In the genomic region with DNA sequence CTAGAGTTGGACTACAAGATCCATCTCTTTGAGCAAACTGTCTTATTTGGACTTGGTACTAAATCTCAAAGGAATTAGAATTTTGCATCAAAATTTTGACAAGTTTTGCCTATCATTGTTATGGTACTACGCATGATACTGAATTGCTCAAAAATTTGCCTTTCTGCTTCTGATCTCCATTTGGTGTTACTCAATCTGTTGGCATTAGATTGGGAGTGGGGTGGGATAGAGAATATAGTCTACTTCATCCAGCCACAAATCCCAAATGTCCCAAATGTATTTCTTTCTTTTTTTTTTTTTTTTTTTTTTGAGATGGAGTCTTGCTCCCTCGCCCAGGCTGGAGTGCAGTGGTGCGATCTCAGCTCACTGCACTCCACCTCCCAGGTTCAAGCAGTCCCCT, we compare ENCODE assay signal across 21 cellular contexts.
DNase-seq lines count a peak whose midpoint lies in the region; ATAC-seq, FAIRE-seq and TF ChIP-seq lines count a peak whose summit lies in the region.
"Had no signal": no experiment of that assay in that cellular context is flagged by ENCODE, and none has a peak within 500 bp of the region (broad histone marks: within the 10 kb centered on the region; RNA-seq: fewer than 3 reads in every experiment).

No MANE protein-coding gene starts in this region.

- 94% methylated on average over 3 of the region's 3 CpGs for WGBS in SK-N-SH (ENCODE audit: low lambda C conversion rate)

- peaks cover 2% of the 10 kb centered on the region for H3K36me3 Mint-ChIP-seq in chondrocyte (ENCODE audit: low read depth)
- H3K36me3 Mint-ChIP-seq: CD14-positive monocyte had no signal

- H3K27ac Mint-ChIP-seq in chondrocyte (ENCODE audit: unreplicated experiment), result no peak overlapping the region
- H3K27ac Mint-ChIP-seq: CD14-positive monocyte; CD4-positive, alpha-beta memory T cell; IgD-negative memory B cell had no signal

- peaks cover 14% of the 10 kb centered on the region for H3K4me1 Mint-ChIP-seq in chondrocyte (ENCODE audit: low read depth)
- H3K4me1 Mint-ChIP-seq: CD14-positive monocyte; CD4-positive, alpha-beta memory T cell; IgD-negative memory B cell had no signal

- no peak overlapping the region; a peak in 1 of 4 replicates for H3K4me3 ChIP-seq in SK-N-SH (ENCODE audit: low read depth in 2 of 2, low read length in 1 of 2)
- peak overlapping the region; percentile 70 for H3K4me3 ChIP-seq in adipocyte (ENCODE audit: low read length)
- no peak overlapping the region for H3K4me3 ChIP-seq in keratinocyte (ENCODE audit: control insufficient read depth in 2 of 3, extremely low read depth in 1 of 3, insufficient read depth in 2 of 3, low read depth in 1 of 3, low read length in 3 of 3)
- no peak overlapping the region for H3K4me3 ChIP-seq in breast epithelium
- H3K4me3 ChIP-seq: A549, BLaER1, GM23248 had no signal

- H3K9me3 ChIP-seq in SK-N-SH (peaks cover 10% of the 10 kb centered on the region), adipocyte (ENCODE audit: control insufficient read depth, low read length) (no peaks in the 10 kb centered on the region), keratinocyte (ENCODE audit: control insufficient read depth, low read depth, low read length) (no peaks in the 10 kb centered on the region), breast epithelium (no peaks in the 10 kb centered on the region)

- peaks cover 66% of the 10 kb centered on the region for H3K79me2 ChIP-seq in SK-N-SH (ENCODE audit: insufficient read depth)
- no peaks in the 10 kb centered on the region for H3K79me2 ChIP-seq in keratinocyte (ENCODE audit: control insufficient read depth, insufficient read depth, low read length)

- H3K4me2 ChIP-seq in SK-N-SH (peak overlapping the region; percentile 43), keratinocyte (ENCODE audit: control insufficient read depth, extremely low read depth, insufficient read depth, low read depth, low read length) (no peak overlapping the region)
- H3K4me2 ChIP-seq: BLaER1 had no signal

- POLR2A ChIA-PET in SK-N-SH (lab: Yijun Ruan, JAX), result no interaction called here

- no peak for TF ChIP-seq RAD21 in SK-N-SH (IDR thresholded peaks at IDR 0.05; ENCODE audit: low read length)

- dilution Hi-C loops in keratinocyte (cut with MboI; ENCODE audit: extremely low pct_ligation_motif_present, low sequenced_read_pairs), result no loop called here

- peaks cover 0 to 4% of the 10 kb centered on the region in 2 experiments; a peak in 1 of 4 replicates for H3K4me1 ChIP-seq in SK-N-SH (ENCODE audit: control insufficient read depth in 1 of 2, insufficient read depth in 2 of 2, low read depth in 1 of 2, low read length in 1 of 2)
- peaks cover 21% of the 10 kb centered on the region for H3K4me1 ChIP-seq in adipocyte (ENCODE audit: control insufficient read depth, insufficient read depth, low read length)
- peaks cover 12% of the 10 kb centered on the region for H3K4me1 ChIP-seq in keratinocyte (ENCODE audit: control insufficient read depth, extremely low read depth, insufficient read depth, low read length)
- H3K4me1 ChIP-seq in breast epithelium, result no peaks in the 10 kb centered on the region
- H3K4me1 ChIP-seq: BLaER1 had no signal

- H3K27ac ChIP-seq in SK-N-SH (ENCODE audit: low read depth in 2 of 2, low read length in 1 of 2) (peak overlapping the region; percentile 41 to 94; a peak in 3 of 4 replicates), keratinocyte (ENCODE audit: control insufficient read depth, insufficient read depth, low read length) (no peak overlapping the region), breast epithelium (no peak overlapping the region)
- H3K27ac ChIP-seq: 22Rv1, BLaER1, HL-60 had no signal

- ATAC-seq in SK-N-SH treated with all-trans-retinoic acid at 6 μM for 48 hours (no peak), HG02678 (IDR thresholded peaks at IDR 0.05; ENCODE audit: unreplicated experiment) (no peak)
- ATAC-seq: A549 had no signal

- H3K9me3 Mint-ChIP-seq in chondrocyte (ENCODE audit: low read depth), result peaks cover 4% of the 10 kb centered on the region
- H3K9me3 Mint-ChIP-seq: CD4-positive, alpha-beta memory T cell; IgD-negative memory B cell had no signal

- TF ChIP-seq CTCF in SK-N-SH (IDR thresholded peaks at IDR 0.05), result no peak
- no peak for TF ChIP-seq CTCF in keratinocyte (optimal IDR thresholded peaks at IDR 0.05 in 1 of 3, IDR thresholded peaks at IDR 0.05 in 1 of 3, conservative IDR thresholded peaks at IDR 0.05 in 1 of 3; ENCODE audit: extremely low read depth in 1 of 3, insufficient read depth in 2 of 3, low read length in 3 of 3)
- no peak for TF ChIP-seq CTCF in chondrocyte (IDR thresholded peaks at IDR 0.05)
- no peak for TF ChIP-seq CTCF in breast epithelium (IDR thresholded peaks at IDR 0.05)

- peaks cover 54% of the 10 kb centered on the region for H3F3A ChIP-seq in SK-N-SH (replicated peaks; ENCODE audit: insufficient read depth)

- TF ChIP-seq EP300 in SK-N-SH (IDR thresholded peaks at IDR 0.05; ENCODE audit: borderline replicate concordance in 1 of 2, low read depth in 1 of 2, low read length in 1 of 2), result no peak

- H3K36me3 ChIP-seq in SK-N-SH (replicated peaks in 1 of 2; ENCODE audit: control insufficient read depth in 1 of 2, insufficient read depth in 2 of 2, low read length in 1 of 2) (peaks cover 0 to 11% of the 10 kb centered on the region in 2 experiments), adipocyte (ENCODE audit: control insufficient read depth, insufficient read depth, low read length, severe bottlenecking) (no peaks in the 10 kb centered on the region), keratinocyte (ENCODE audit: control insufficient read depth in 2 of 2, extremely low read depth in 1 of 2, insufficient read depth in 2 of 2, low read length in 2 of 2) (no peaks in the 10 kb centered on the region), breast epithelium (no peaks in the 10 kb centered on the region)
- H3K36me3 ChIP-seq: BLaER1 had no signal

- H3K4me3 Mint-ChIP-seq in chondrocyte (ENCODE audit: unreplicated experiment), result no peak overlapping the region
- H3K4me3 Mint-ChIP-seq: CD14-positive monocyte; CD4-positive, alpha-beta memory T cell; IgD-negative memory B cell had no signal

- CTCF ChIA-PET in SK-N-SH (lab: Yijun Ruan, JAX), result interaction anchor here (1.1 to 1.5 kb wide), 3 partner anchors 9 to 89 kb away, joined by 3 to 4 read pairs (median 3); no protein-coding TSS in a partner anchor

- no peak overlapping the region for H2AFZ ChIP-seq in SK-N-SH (ENCODE audit: low read depth)
- H2AFZ ChIP-seq in keratinocyte (ENCODE audit: control insufficient read depth, low read length), result no peak overlapping the region
- H2AFZ ChIP-seq: GM23248 had no signal

- H3K9me1 ChIP-seq in keratinocyte (ENCODE audit: control insufficient read depth, extremely low read depth, insufficient read depth, low read length), result no peaks in the 10 kb centered on the region

- peak; percentile 39 for FAIRE-seq in keratinocyte (lab: Jason Lieb, UNC)
- FAIRE-seq: GM12892, GM18507 had no signal

- H3K27me3 Mint-ChIP-seq in chondrocyte (ENCODE audit: low read depth), result no peaks in the 10 kb centered on the region
- H3K27me3 Mint-ChIP-seq: CD4-positive, alpha-beta memory T cell had no signal

- no peak for TF ChIP-seq POLR2A in breast epithelium (IDR thresholded peaks at IDR 0.05)

- intact Hi-C loops in breast epithelium (cut with DNase I; ENCODE audit: low total_unique reads), result no loop called here

- H4K20me1 ChIP-seq in SK-N-SH (ENCODE audit: insufficient read depth) (peaks cover 4% of the 10 kb centered on the region; the same call in 1 of the 2 replicates), keratinocyte (ENCODE audit: control insufficient read depth, extremely low read depth, insufficient read depth, low read length) (no peaks in the 10 kb centered on the region)
- H4K20me1 ChIP-seq: BLaER1 had no signal

- H3K9ac ChIP-seq in SK-N-SH, result peak overlapping the region; percentile 44; the same call in 1 of the 2 replicates
- H3K9ac ChIP-seq in adipocyte (ENCODE audit: low read length), result no peak overlapping the region
- H3K9ac ChIP-seq in keratinocyte (ENCODE audit: control insufficient read depth, extremely low read depth, insufficient read depth, low read length), result no peak overlapping the region
- H3K9ac ChIP-seq: BLaER1 had no signal

- DNase-seq in SK-N-SH (no peak), adipocyte (ENCODE audit: low read depth) (no peak), keratinocyte (ENCODE audit: low read depth, low spot score) (no peak), chondrocyte (ENCODE audit: low spot score) (no peak), breast epithelium (ENCODE audit: low spot score in 2 of 2) (no peak)
- DNase-seq: CD4-positive, alpha-beta memory T cell; DMS153; DMS79; GDM1; GM23248; HCEC 1CT had no signal

- H3K27me3 ChIP-seq in SK-N-SH (ENCODE audit: insufficient read depth), result no peaks in the 10 kb centered on the region
- no peaks in the 10 kb centered on the region for H3K27me3 ChIP-seq in adipocyte (replicated peaks; ENCODE audit: control insufficient read depth, insufficient read depth, low read length)
- no peaks in the 10 kb centered on the region for H3K27me3 ChIP-seq in keratinocyte (ENCODE audit: control insufficient read depth, extremely low read depth, insufficient read depth, low read length)
- H3K27me3 ChIP-seq in breast epithelium, result no peaks in the 10 kb centered on the region
- H3K27me3 ChIP-seq: BLaER1 had no signal

- H3K9me2 ChIP-seq in SK-N-SH, result no peaks in the 10 kb centered on the region

TF ChIP-seq in SK-N-SH, 30 proteins besides CTCF, POLR2A, EP300 and RAD21 (continues in another document):
- TF ChIP-seq, protein P1, sequence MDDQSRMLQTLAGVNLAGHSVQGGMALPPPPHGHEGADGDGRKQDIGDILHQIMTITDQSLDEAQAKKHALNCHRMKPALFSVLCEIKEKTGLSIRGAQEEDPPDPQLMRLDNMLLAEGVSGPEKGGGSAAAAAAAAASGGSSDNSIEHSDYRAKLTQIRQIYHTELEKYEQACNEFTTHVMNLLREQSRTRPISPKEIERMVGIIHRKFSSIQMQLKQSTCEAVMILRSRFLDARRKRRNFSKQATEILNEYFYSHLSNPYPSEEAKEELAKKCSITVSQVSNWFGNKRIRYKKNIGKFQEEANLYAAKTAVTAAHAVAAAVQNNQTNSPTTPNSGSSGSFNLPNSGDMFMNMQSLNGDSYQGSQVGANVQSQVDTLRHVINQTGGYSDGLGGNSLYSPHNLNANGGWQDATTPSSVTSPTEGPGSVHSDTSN (IDR thresholded peaks at IDR 0.05), result no peak
- TF ChIP-seq FOXM1 (IDR thresholded peaks at IDR 0.05; ENCODE audit: low read depth) (no peak), GATA2 (CRISPR knock-in tag; IDR thresholded peaks at IDR 0.05) (no peak)

TF ChIP-seq in SK-N-SH treated with all-trans-retinoic acid at 6 μM for 48 hours, 23 proteins besides CTCF, POLR2A, EP300 and RAD21 (continues in another document):
- TF ChIP-seq PPARA (CRISPR knock-in tag; IDR thresholded peaks at IDR 0.05; ENCODE audit: borderline replicate concordance) (no peak), ZNF70 (CRISPR knock-in tag; IDR thresholded peaks at IDR 0.05) (no peak), ZC3H10 (CRISPR knock-in tag; IDR thresholded peaks at IDR 0.05) (no peak), ESRRG (CRISPR knock-in tag; IDR thresholded peaks at IDR 0.05) (no peak), ISL1 (CRISPR knock-in tag; IDR thresholded peaks at IDR 0.05) (no peak), SNAI2 (CRISPR knock-in tag; IDR thresholded peaks at IDR 0.05) (no peak), ARNTL (CRISPR knock-in tag; IDR thresholded peaks at IDR 0.05; ENCODE audit: borderline replicate concordance, low read depth) (no peak)

Comparison
In these comparisons a context has a peak if more than half of its experiments do, and no peak if none do; other contexts are left out.
1. H3K27ac ChIP-seq: peak in SK-N-SH (2 of 2); none in keratinocyte (single experiment) and breast epithelium (0 of 2).